Comparison of ENCODE assay signal across 26 cellular contexts in genomic region chr17:79517812-79518211, GRCh38.
DNase-seq lines count a peak whose midpoint lies in the region; ATAC-seq and TF ChIP-seq lines count a peak whose summit lies in the region.
"Had no signal": no experiment of that assay in that cellular context is flagged by ENCODE, and none has a peak within 500 bp of the region (broad histone marks: within the 10 kb centered on the region; RNA-seq: fewer than 3 reads in every experiment).

No MANE protein-coding gene starts in this region.

- H3K27ac Mint-ChIP-seq in endodermal cell, result no peak overlapping the region
- H3K27ac Mint-ChIP-seq: CD4-positive, CD25-positive, alpha-beta regulatory T cell had no signal

- no peak overlapping the region for H3K4me3 Mint-ChIP-seq in endodermal cell
- H3K4me3 Mint-ChIP-seq: CD4-positive, CD25-positive, alpha-beta regulatory T cell; IgD-negative memory B cell had no signal

- 90 to 100% methylated on average over 1 to 9 of the region's 9 CpGs for WGBS in endodermal cell (ENCODE audit: insufficient coverage in 1 of 2, insufficient read length in 1 of 2), 2 experiments

- H3K36me3 ChIP-seq in endodermal cell (ENCODE audit: control insufficient read depth, insufficient read depth, low read length), result no peaks in the 10 kb centered on the region
- H3K36me3 ChIP-seq: BE2C, SJCRH30 had no signal

- H3K9ac ChIP-seq in endodermal cell (ENCODE audit: extremely low read depth, low read length, poor library complexity, severe bottlenecking), result no peak overlapping the region
- H3K9ac ChIP-seq: KMS-11 had no signal

- no peaks in the 10 kb centered on the region for H3K27me3 Mint-ChIP-seq in endodermal cell (ENCODE audit: insufficient read depth)

- no peak for ATAC-seq in HG03025 (IDR thresholded peaks at IDR 0.05; ENCODE audit: low FRiP score, unreplicated experiment)
- ATAC-seq: HCT116, Right ventricle myocardium inferior had no signal

- DNase-seq in NCI-H82 (lab: John Stamatoyannopoulos, UW) (peak; percentile 14), NCI-H82 treated with DMSO at 0.1 percent for 48 hours (lab: John Stamatoyannopoulos, UW; ENCODE audit: unreplicated experiment) (no peak), SK-N-DZ (ENCODE audit: low spot score) (peak; percentile 45), endodermal cell (no peak), retina (peak; percentile 28), iPS-NIHi11 (ENCODE audit: low spot score) (no peak), cortex of kidney (lab: John Stamatoyannopoulos, UW) (no peak)
- DNase-seq: 8988T; ACHN; BE2C; CD4-positive, CD25-positive, alpha-beta regulatory T cell; DMS53; NCI-H1048; NCI-H1436; NCI-H187; NCI-H69; NK-92 treated with Interleukin-12 subunit alpha and Interleukin-12 subunit beta, amount 100 ng/mL, for 24 hours; PC-9; SJCRH30; T-helper 1 cell had no signal

- TF ChIP-seq CTCF in endodermal cell (conservative IDR thresholded peaks at IDR 0.05), result no peak

- H3K27ac ChIP-seq in endodermal cell (ENCODE audit: low read depth, low read length), result peak overlapping the region; percentile 55
- H3K27ac ChIP-seq: HL-60, KMS-11, PC-9, SJCRH30 had no signal

- H3K4me1 Mint-ChIP-seq in endodermal cell, result no peaks in the 10 kb centered on the region
- H3K4me1 Mint-ChIP-seq: CD4-positive, CD25-positive, alpha-beta regulatory T cell had no signal

- H3K9me3 ChIP-seq in endodermal cell (ENCODE audit: control insufficient read depth, low read length), result no peaks in the 10 kb centered on the region
- H3K9me3 ChIP-seq: BE2C, SJCRH30 had no signal

- no peaks in the 10 kb centered on the region for H3K9me3 Mint-ChIP-seq in endodermal cell
- H3K9me3 Mint-ChIP-seq: CD4-positive, CD25-positive, alpha-beta regulatory T cell; IgD-negative memory B cell had no signal

- H3K36me3 Mint-ChIP-seq in endodermal cell (ENCODE audit: low read depth), result no peaks in the 10 kb centered on the region
- H3K36me3 Mint-ChIP-seq: CD4-positive, CD25-positive, alpha-beta regulatory T cell; IgD-negative memory B cell had no signal

- no peak overlapping the region for H3K4me3 ChIP-seq in endodermal cell (ENCODE audit: low read length)
- H3K4me3 ChIP-seq: PC-9, SJCRH30 had no signal

- no peaks in the 10 kb centered on the region for H3K27me3 ChIP-seq in endodermal cell (ENCODE audit: control insufficient read depth, insufficient read depth, low read length, poor library complexity, severe bottlenecking)

- H3K4me1 ChIP-seq in endodermal cell (ENCODE audit: control insufficient read depth, insufficient read depth, low read length), result no peaks in the 10 kb centered on the region
- H3K4me1 ChIP-seq: BE2C, SJCRH30 had no signal

Comparison
In these comparisons a context has a peak if more than half of its experiments do, and no peak if none do; other contexts are left out.
1. DNase-seq: peak in NCI-H82 (single experiment), SK-N-DZ (single experiment) and retina (single experiment); none in NCI-H82 treated with DMSO at 0.1 percent for 48 hours (single experiment), endodermal cell (single experiment), iPS-NIHi11 (single experiment) and cortex of kidney (single experiment).